Comparison of ENCODE assay signal across 16 cellular contexts in genomic region chrX:77087529-77088169, GRCh38.
A peak's percentile ranks its signal among the peaks of the same experiment; 100 is the strongest.
DNase-seq lines count a peak whose midpoint lies in the region; ATAC-seq, FAIRE-seq and TF ChIP-seq lines count a peak whose summit lies in the region.
"Had no signal": no experiment of that assay in that cellular context is flagged by ENCODE, and none has a peak within 500 bp of the region (broad histone marks: within the 10 kb centered on the region; RNA-seq: fewer than 3 reads in every experiment).

No MANE protein-coding gene starts in this region.

- no peak for FAIRE-seq in H54 (lab: Jason Lieb, UNC)

- peaks cover 13% of the 10 kb centered on the region for H3K4me1 ChIP-seq in adipocyte (ENCODE audit: control insufficient read depth, insufficient read depth, low read length)
- H3K4me1 ChIP-seq: BLaER1 treated with 17β-estradiol and CSF1 and Interleukin-3, amounts not matched to agents 10 nM and 100 nM; stomach had no signal

- TF ChIP-seq POLR2A in H54 (IDR thresholded peaks at IDR 0.05; ENCODE audit: low read depth, low read length): no peak

- peaks cover 6% of the 10 kb centered on the region for H3K9me3 ChIP-seq in adipocyte (ENCODE audit: control insufficient read depth, low read length)

- no peak overlapping the region for H3K4me3 ChIP-seq in adipocyte (ENCODE audit: low read length)
- H3K4me3 ChIP-seq: BLaER1 treated with 17β-estradiol and CSF1 and Interleukin-3, amounts not matched to agents 10 nM and 100 nM; stomach had no signal

- no peak for ATAC-seq in HG02571 (IDR thresholded peaks at IDR 0.05; ENCODE audit: unreplicated experiment)

- H3K36me3 ChIP-seq in adipocyte (ENCODE audit: control insufficient read depth, insufficient read depth, low read length, severe bottlenecking): no peaks in the 10 kb centered on the region
- H3K36me3 ChIP-seq: BLaER1 treated with 17β-estradiol and CSF1 and Interleukin-3, amounts not matched to agents 10 nM and 100 nM; stomach had no signal

- no peaks in the 10 kb centered on the region for H3K27me3 ChIP-seq in adipocyte (replicated peaks; ENCODE audit: control insufficient read depth, insufficient read depth, low read length)
- H3K27me3 ChIP-seq: stomach had no signal

- peak overlapping the region; percentile 40 for H3K9ac ChIP-seq in adipocyte (ENCODE audit: low read length)
- H3K9ac ChIP-seq: BLaER1 treated with 17β-estradiol and CSF1 and Interleukin-3, amounts not matched to agents 10 nM and 100 nM had no signal

- DNase-seq in EL (peak; percentile 29), adipocyte (ENCODE audit: low read depth) (no peak), glomerular endothelial cell (ENCODE audit: extremely low read depth, low read depth, low spot score) (peak; percentile 60), pulmonary artery endothelial cell (ENCODE audit: low read depth, low spot score) (peak; percentile 67), GM19238 (ENCODE audit: insufficient read length, low spot score) (no peak), H54 (ENCODE audit: insufficient read length, low spot score) (no peak)
- no peak for DNase-seq in stimulated activated CD4-positive, alpha-beta T cell treated with anti-CD3 and anti-CD28 coated beads, Interleukin-15, amount 100 ng/mL, for 24 hours
- DNase-seq: activated CD4-positive, alpha-beta T cell treated with anti-CD3 and anti-CD28 coated beads, Interleukin-2, amount 10 ng/mL, durations not matched to agents 7 days and 5 days; activated naive CD4-positive, alpha-beta T cell treated with anti-CD3 and anti-CD28 coated beads, Interleukin-2, amount 10 ng/mL, durations not matched to agents 7 days and 5 days; effector memory CD4-positive, alpha-beta T cell; H7; nephron progenitor cell; stimulated activated CD4-positive, alpha-beta T cell treated with anti-CD3 and anti-CD28 coated beads, Interleukin-4, amount 100 ng/mL, for 1 hour; stomach had no signal

Comparison
In these comparisons a context has a peak if more than half of its experiments do, and no peak if none do; other contexts are left out.
1. DNase-seq: peak in EL (single experiment), glomerular endothelial cell (single experiment) and pulmonary artery endothelial cell (single experiment); none in adipocyte (single experiment), stimulated activated CD4-positive, alpha-beta T cell treated with anti-CD3 and anti-CD28 coated beads, Interleukin-15, amount 100 ng/mL, for 24 hours (single experiment), GM19238 (single experiment) and H54 (single experiment).